18 cellular contexts compared by ENCODE assay signal in genomic region chr5:1193591-1193985, GRCh38. TPM values are rescaled to one million over a fixed set of nuclear protein-coding genes. Genes with fewer than 3 reads are reported as not detected.
"Had no signal": no experiment of that assay in that cellular context is flagged by ENCODE, and none has a peak within 500 bp of the region (broad histone marks: within the 10 kb centered on the region; RNA-seq: fewer than 3 reads in every experiment).

No MANE protein-coding gene starts in this region.

- H3K27ac ChIP-seq: foreskin keratinocyte, parathyroid adenoma, skin epidermis had no signal

- H3K9ac ChIP-seq: parathyroid adenoma had no signal

- DNase-seq: activated CD4-positive, CD25-positive, alpha-beta regulatory T cell treated with anti-CD3 and anti-CD28 coated beads, Interleukin-2, amount 50 U/mL, for 72 hours; activated naive CD8-positive, alpha-beta T cell treated with anti-CD3 and anti-CD28 coated beads for 36 hours; anterior cingulate cortex; cerebellar nuclear complex; effector memory CD8-positive, alpha-beta T cell; foreskin keratinocyte; retina; stimulated activated CD4-positive, alpha-beta T cell treated with anti-CD3 and anti-CD28 coated beads, Interleukin-15, amount 100 ng/mL, for 24 hours; stimulated activated CD4-positive, alpha-beta T cell treated with anti-CD3 and anti-CD28 coated beads, Interleukin-4, amount 100 ng/mL, for 1 hour; stimulated activated naive CD4-positive, alpha-beta T cell treated with Interleukin-2 at 50 U/mL for 16 hours; substantia nigra; T1000; trophoblast cell had no signal

- ATAC-seq: effector memory CD8-positive, alpha-beta T cell; foreskin keratinocyte had no signal

- H3K79me2 ChIP-seq: parathyroid adenoma had no signal

- H3K4me1 ChIP-seq: foreskin keratinocyte, parathyroid adenoma had no signal

- H2AFZ ChIP-seq: parathyroid adenoma had no signal

- H3K4me3 ChIP-seq: skin epidermis had no signal

RNA-seq across cellular contexts. Expression of gene SLC6A19, which starts 7.8 kb away (rescaled TPM):
- total RNA-seq: activated CD8-positive, alpha-beta memory T cell treated with anti-CD3 and anti-CD28 coated beads for 36 hours; activated naive CD8-positive, alpha-beta T cell treated with anti-CD3 and anti-CD28 coated beads for 36 hours; activated T-helper 1 cell treated with anti-CD3 and anti-CD28 coated beads, Interleukin-12 subunit alpha, Interleukin-12 subunit beta, Interleukin-2, Interleukin-4 antibody, amounts not matched to agents 30 ng/mL and 10 ng/mL and 1 ng/mL, durations not matched to agents 14 hours and 24 hours and 36 hours; foreskin keratinocyte; lung microvascular endothelial cell had no signal
- polyA plus RNA-seq: foreskin keratinocyte had no signal

RNA-seq across cellular contexts. Expression of gene SLC6A18, which starts 31.6 kb away (rescaled TPM):
- total RNA-seq: activated CD8-positive, alpha-beta memory T cell treated with anti-CD3 and anti-CD28 coated beads for 36 hours; activated naive CD8-positive, alpha-beta T cell treated with anti-CD3 and anti-CD28 coated beads for 36 hours; activated T-helper 1 cell treated with anti-CD3 and anti-CD28 coated beads, Interleukin-12 subunit alpha, Interleukin-12 subunit beta, Interleukin-2, Interleukin-4 antibody, amounts not matched to agents 30 ng/mL and 10 ng/mL and 1 ng/mL, durations not matched to agents 14 hours and 24 hours and 36 hours; foreskin keratinocyte; lung microvascular endothelial cell had no signal
- polyA plus RNA-seq: foreskin keratinocyte had no signal
